In the genomic region with DNA sequence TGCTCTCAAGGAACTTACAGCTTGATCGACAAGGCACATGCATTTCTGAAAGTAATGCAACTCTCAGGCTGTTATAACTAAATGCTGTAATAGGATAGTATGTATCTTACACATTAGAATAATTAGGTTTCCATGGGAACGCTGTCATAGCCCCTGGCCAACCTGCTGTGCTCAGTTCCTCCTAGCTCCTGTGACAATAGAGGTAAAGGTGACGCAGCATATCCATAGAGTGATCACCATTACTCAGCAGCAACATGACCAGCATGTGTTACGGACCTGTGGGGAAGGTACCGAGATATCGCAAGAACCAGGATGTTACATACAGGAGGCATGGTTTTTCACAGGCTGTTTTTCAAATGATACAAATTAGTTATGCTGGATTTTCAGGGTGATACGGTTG, we compare ENCODE assay signal across 2 cellular contexts.
TF ChIP-seq lines count a peak whose summit lies in the region.

No MANE protein-coding gene starts in this region.

TF ChIP-seq in HEK293, 187 proteins besides CTCF, POLR2A, EP300 and RAD21:
- TF ChIP-seq REST (tag by site-specific recombination; IDR thresholded peaks at IDR 0.05) = no peak
- TF ChIP-seq ZNF600 (tag by site-specific recombination; IDR thresholded peaks at IDR 0.05) = peak; percentile 63; the same call in 1 of the 2 replicates
- TF ChIP-seq, protein P1, sequence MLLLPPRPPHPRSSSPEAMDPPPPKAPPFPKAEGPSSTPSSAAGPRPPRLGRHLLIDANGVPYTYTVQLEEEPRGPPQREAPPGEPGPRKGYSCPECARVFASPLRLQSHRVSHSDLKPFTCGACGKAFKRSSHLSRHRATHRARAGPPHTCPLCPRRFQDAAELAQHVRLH (tag by site-specific recombination; IDR thresholded peaks at IDR 0.05) = no peak
- no peak for TF ChIP-seq EGR2 (tag by site-specific recombination; IDR thresholded peaks at IDR 0.05; ENCODE audit: low read depth)
TF ChIP-seq in HEK293: peak in this region for 1.

TF ChIP-seq in H1, 55 proteins besides CTCF, POLR2A, EP300 and RAD21 (continued from another document):
- TF ChIP-seq CBX8 (IDR thresholded peaks at IDR 0.05; ENCODE audit: borderline replicate concordance, low read depth, low read length) = no peak
- TF ChIP-seq HDAC2 (IDR thresholded peaks at IDR 0.05; ENCODE audit: borderline replicate concordance in 1 of 2, low read depth in 2 of 2, low read length in 2 of 2) = no peak
- TF ChIP-seq KDM5A (IDR thresholded peaks at IDR 0.05; ENCODE audit: low read length) = no peak
- no peak for TF ChIP-seq POU5F1 (IDR thresholded peaks at IDR 0.05; ENCODE audit: low read depth, low read length)
- TF ChIP-seq USF2 (IDR thresholded peaks at IDR 0.05; ENCODE audit: low read length) = no peak
- TF ChIP-seq MAFK (IDR thresholded peaks at IDR 0.05; ENCODE audit: low read depth, low read length) = peak; percentile 91
